In genomic region chr6:137767931-137768690, GRCh38 we compare ENCODE assay signal across 1 cellular context.
TF ChIP-seq lines count a peak whose summit lies in the region.

No MANE protein-coding gene starts in this region.

TF ChIP-seq in SK-N-SH, 30 proteins besides CTCF, POLR2A, EP300 and RAD21 (continued from another document):
- TF ChIP-seq, protein P1, sequence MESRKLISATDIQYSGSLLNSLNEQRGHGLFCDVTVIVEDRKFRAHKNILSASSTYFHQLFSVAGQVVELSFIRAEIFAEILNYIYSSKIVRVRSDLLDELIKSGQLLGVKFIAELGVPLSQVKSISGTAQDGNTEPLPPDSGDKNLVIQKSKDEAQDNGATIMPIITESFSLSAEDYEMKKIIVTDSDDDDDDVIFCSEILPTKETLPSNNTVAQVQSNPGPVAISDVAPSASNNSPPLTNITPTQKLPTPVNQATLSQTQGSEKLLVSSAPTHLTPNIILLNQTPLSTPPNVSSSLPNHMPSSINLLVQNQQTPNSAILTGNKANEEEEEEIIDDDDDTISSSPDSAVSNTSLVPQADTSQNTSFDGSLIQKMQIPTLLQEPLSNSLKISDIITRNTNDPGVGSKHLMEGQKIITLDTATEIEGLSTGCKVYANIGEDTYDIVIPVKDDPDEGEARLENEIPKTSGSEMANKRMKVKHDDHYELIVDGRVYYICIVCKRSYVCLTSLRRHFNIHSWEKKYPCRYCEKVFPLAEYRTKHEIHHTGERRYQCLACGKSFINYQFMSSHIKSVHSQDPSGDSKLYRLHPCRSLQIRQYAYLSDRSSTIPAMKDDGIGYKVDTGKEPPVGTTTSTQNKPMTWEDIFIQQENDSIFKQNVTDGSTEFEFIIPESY (IDR thresholded peaks at IDR 0.05; ENCODE audit: borderline replicate concordance, low read depth) = no peak
- TF ChIP-seq MAX (IDR thresholded peaks at IDR 0.05; ENCODE audit: low read depth) (no peak), GABPA (IDR thresholded peaks at IDR 0.05; ENCODE audit: low read depth) (no peak), GATA2 (CRISPR knock-in tag; IDR thresholded peaks at IDR 0.05) (no peak), SMC3 (IDR thresholded peaks at IDR 0.05; ENCODE audit: low read depth, low read length) (no peak), TEAD4 (IDR thresholded peaks at IDR 0.05; ENCODE audit: borderline replicate concordance, insufficient read depth) (no peak)
- TF ChIP-seq, protein P2, sequence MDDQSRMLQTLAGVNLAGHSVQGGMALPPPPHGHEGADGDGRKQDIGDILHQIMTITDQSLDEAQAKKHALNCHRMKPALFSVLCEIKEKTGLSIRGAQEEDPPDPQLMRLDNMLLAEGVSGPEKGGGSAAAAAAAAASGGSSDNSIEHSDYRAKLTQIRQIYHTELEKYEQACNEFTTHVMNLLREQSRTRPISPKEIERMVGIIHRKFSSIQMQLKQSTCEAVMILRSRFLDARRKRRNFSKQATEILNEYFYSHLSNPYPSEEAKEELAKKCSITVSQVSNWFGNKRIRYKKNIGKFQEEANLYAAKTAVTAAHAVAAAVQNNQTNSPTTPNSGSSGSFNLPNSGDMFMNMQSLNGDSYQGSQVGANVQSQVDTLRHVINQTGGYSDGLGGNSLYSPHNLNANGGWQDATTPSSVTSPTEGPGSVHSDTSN (IDR thresholded peaks at IDR 0.05) = no peak
